24 cellular contexts compared by ENCODE assay signal in the genomic region with DNA sequence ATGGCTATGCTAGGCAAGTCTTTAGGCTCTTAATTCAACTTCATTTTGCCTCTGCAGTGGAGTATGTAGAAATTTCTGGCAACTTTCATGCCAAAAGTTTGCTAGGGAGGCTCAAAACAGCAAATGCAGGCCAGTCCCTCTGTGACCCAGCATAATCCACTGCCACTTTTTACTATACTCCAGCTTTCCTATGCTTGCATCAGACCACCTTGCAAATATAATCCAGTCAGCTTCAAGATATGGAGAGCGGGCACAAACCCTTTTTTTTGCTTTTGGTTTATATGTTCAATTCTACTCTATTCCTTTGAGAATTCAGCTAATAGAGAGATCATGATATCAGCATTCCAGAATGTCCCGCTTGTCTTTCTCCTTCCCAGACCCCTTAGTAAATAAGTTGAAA.
DNase-seq lines count a peak whose midpoint lies in the region; ATAC-seq, FAIRE-seq and TF ChIP-seq lines count a peak whose summit lies in the region.
"Had no signal": no experiment of that assay in that cellular context is flagged by ENCODE, and none has a peak within 500 bp of the region (broad histone marks: within the 10 kb centered on the region; RNA-seq: fewer than 3 reads in every experiment).

No MANE protein-coding gene starts in this region.

- no peak overlapping the region for H2BK20ac ChIP-seq in H1 (ENCODE audit: low read length)

- ATAC-seq in esophagus mucosa: no peak
- no peak for ATAC-seq in HG03175 (IDR thresholded peaks at IDR 0.05; ENCODE audit: unreplicated experiment)
- ATAC-seq: A549, GM12878 had no signal

- H2AK5ac ChIP-seq in H1 (ENCODE audit: low read depth, low read length) (no peak overlapping the region), neuronal stem cell (ENCODE audit: low read depth, low read length) (no peak overlapping the region)

- H3K23ac ChIP-seq in H1 (ENCODE audit: insufficient read length): no peak overlapping the region
- no peak overlapping the region for H3K23ac ChIP-seq in neuronal stem cell (ENCODE audit: low read depth, low read length, poor library complexity)

- H4K91ac ChIP-seq in H1 (replicated peaks; ENCODE audit: insufficient read length, low read length): no peak overlapping the region
- no peak overlapping the region for H4K91ac ChIP-seq in neuronal stem cell (ENCODE audit: low read depth, low read length, poor library complexity)

- no peak for TF ChIP-seq CTCF in H1 (IDR thresholded peaks at IDR 0.05; ENCODE audit: control extremely low read depth in 1 of 3, insufficient read depth in 1 of 3, low read depth in 1 of 3, low read length in 3 of 3)

- H3K4me2 ChIP-seq in H1 (ENCODE audit: insufficient read depth in 1 of 2, low read depth in 2 of 2, low read length in 2 of 2) (no peak overlapping the region), neuronal stem cell (ENCODE audit: insufficient read depth, low read length, poor library complexity, severe bottlenecking) (no peak overlapping the region)
- H3K4me2 ChIP-seq: A549; BLaER1 treated with 17β-estradiol and CSF1 and Interleukin-3, amounts not matched to agents 10 nM and 100 nM had no signal

- H3K56ac ChIP-seq in H1 (replicated peaks; ENCODE audit: insufficient read length, low read depth, low read length): no peak overlapping the region

- H3K36me3 ChIP-seq in H1 (ENCODE audit: control insufficient read depth in 2 of 4, insufficient read depth in 4 of 4, low read length in 3 of 4) (no peaks in the 10 kb centered on the region), neuronal stem cell (replicated peaks in 1 of 2; ENCODE audit: control insufficient read depth in 2 of 2, insufficient read depth in 2 of 2, low read length in 2 of 2) (no peaks in the 10 kb centered on the region)
- H3K36me3 ChIP-seq: BE2C; BLaER1 treated with 17β-estradiol and CSF1 and Interleukin-3, amounts not matched to agents 10 nM and 100 nM had no signal

- WGBS in H1 (ENCODE audit: extremely low coverage in 1 of 2, insufficient coverage in 1 of 2, insufficient read length in 1 of 2, insufficient replicate concordance in 2 of 2, low coverage in 1 of 2, low lambda C conversion rate in 2 of 2, missing lambda C conversion rate in 1 of 2), 2 experiments: 92% methylated on average over 2 of the region's 2 CpGs; no CpG with 5 or more reads in 1 of the 2 experiments
- no CpG with 5 or more reads among the region's 2 CpGs for WGBS in neuronal stem cell (ENCODE audit: extremely low coverage in 2 of 2, insufficient read length in 2 of 2, insufficient replicate concordance in 1 of 2), 2 donors

- POLR2A ChIA-PET in H1 (lab: Charles Lee; ENCODE audit: partially characterized antibody): no interaction called here

- H3K9me3 ChIP-seq in H1 (ENCODE audit: insufficient read depth in 2 of 2, low read depth in 1 of 2, low read length in 1 of 2) (no peaks in the 10 kb centered on the region), neuronal stem cell (replicated peaks in 1 of 2; ENCODE audit: control insufficient read depth in 2 of 2, insufficient read depth in 1 of 2, low read depth in 1 of 2, low read length in 2 of 2) (no peaks in the 10 kb centered on the region)
- H3K9me3 ChIP-seq: A549, BE2C had no signal

- DNase-seq in OCI-M1 (lab: John Stamatoyannopoulos, UW) (peak; percentile 69), H1 (ENCODE audit: low read depth in 1 of 2, low spot score in 2 of 2) (no peak), neuronal stem cell (ENCODE audit: low spot score) (no peak)
- DNase-seq in stimulated activated CD4-positive, alpha-beta T cell treated with anti-CD3 and anti-CD28 coated beads, Interleukin-4, amount 100 ng/mL, for 4 hours: no peak
- DNase-seq: 8988T; ACHN; AML-193; BE2C; CD4-positive, alpha-beta T cell; CD8-positive, alpha-beta memory T cell; DMS 273 treated with DMSO at 0.1 percent for 48 hours; DMS79; EL; GDM1; GOT3; H7; HCEC 1CT had no signal

- no peak overlapping the region for H4K8ac ChIP-seq in H1 (ENCODE audit: extremely low read depth, insufficient read depth, low read length)
- no peak overlapping the region for H4K8ac ChIP-seq in neuronal stem cell (ENCODE audit: low read depth, low read length)

- no peaks in the 10 kb centered on the region for H3K27me3 ChIP-seq in H1 (replicated peaks in 1 of 4; ENCODE audit: control insufficient read depth in 3 of 4, extremely low read depth in 1 of 4, insufficient read depth in 3 of 4, low read length in 3 of 4)
- no peaks in the 10 kb centered on the region for H3K27me3 ChIP-seq in neuronal stem cell (ENCODE audit: control insufficient read depth in 3 of 3, insufficient read depth in 3 of 3, low read depth in 1 of 3, low read length in 3 of 3)
- H3K27me3 ChIP-seq: BE2C; BLaER1 treated with 17β-estradiol and CSF1 and Interleukin-3, amounts not matched to agents 10 nM and 100 nM had no signal

- H4K20me1 ChIP-seq in H1 (replicated peaks in 1 of 2; ENCODE audit: control insufficient read depth in 1 of 2, insufficient read depth in 2 of 2, low read length in 2 of 2): no peaks in the 10 kb centered on the region
- H4K20me1 ChIP-seq: BLaER1 treated with 17β-estradiol and CSF1 and Interleukin-3, amounts not matched to agents 10 nM and 100 nM had no signal

- 0 out of 2 replicates have a peak overlapping the region, but pooled peaks have one; percentile 37 for H2AFZ ChIP-seq in H1 (ENCODE audit: low read length)
- peak overlapping the region; percentile 59 for H2AFZ ChIP-seq in neuronal stem cell (ENCODE audit: low read length)

- H3K79me1 ChIP-seq in H1 (ENCODE audit: low read depth, low read length) (no peaks in the 10 kb centered on the region), neuronal stem cell (ENCODE audit: low read depth, low read length) (no peaks in the 10 kb centered on the region)

- H4K5ac ChIP-seq in H1 (ENCODE audit: insufficient read length, low read depth, low read length): no peak overlapping the region

- no peak overlapping the region for H2BK5ac ChIP-seq in H1 (ENCODE audit: low read depth, low read length)
- H2BK5ac ChIP-seq in neuronal stem cell (ENCODE audit: low read length): no peak overlapping the region

- no peak for FAIRE-seq in H1 (lab: Jason Lieb, UNC)
- FAIRE-seq: A549, D721Med, GM12878, GM19239 had no signal

- CTCF ChIA-PET in H1 (lab: Charles Lee; ENCODE audit: partially characterized antibody): interaction anchor here (1.1 kb wide), 1 partner anchor 11 kb away, joined by 3 read pairs; no protein-coding TSS in a partner anchor

- TF ChIP-seq EP300 in H1 (IDR thresholded peaks at IDR 0.05; ENCODE audit: borderline replicate concordance in 1 of 2, low read depth in 2 of 2, low read length in 2 of 2): no peak

- TF ChIP-seq RAD21 in H1 (IDR thresholded peaks at IDR 0.05 in 1 of 2, conservative IDR thresholded peaks at IDR 0.05 in 1 of 2; ENCODE audit: low read depth in 2 of 2, low read length in 2 of 2): no peak

- H3K9ac ChIP-seq in H1 (replicated peaks in 1 of 4; ENCODE audit: extremely low read depth in 1 of 4, low read depth in 3 of 4, low read length in 3 of 4) (no peak overlapping the region), neuronal stem cell (ENCODE audit: low read depth, low read length, poor library complexity) (no peak overlapping the region)
- H3K9ac ChIP-seq: BLaER1 treated with 17β-estradiol and CSF1 and Interleukin-3, amounts not matched to agents 10 nM and 100 nM had no signal

- no peak overlapping the region for H2BK15ac ChIP-seq in H1 (ENCODE audit: low read length)
- no peak overlapping the region for H2BK15ac ChIP-seq in neuronal stem cell (ENCODE audit: low read length)

- no peak overlapping the region for H3K18ac ChIP-seq in H1 (ENCODE audit: extremely low read depth, low read length)
- H3K18ac ChIP-seq in neuronal stem cell (ENCODE audit: low read length): no peak overlapping the region

- H3K4me1 ChIP-seq in H1 (replicated peaks in 1 of 4; ENCODE audit: control insufficient read depth in 3 of 4, insufficient read depth in 4 of 4, low read length in 3 of 4) (no peaks in the 10 kb centered on the region), neuronal stem cell (ENCODE audit: control insufficient read depth in 2 of 2, insufficient read depth in 1 of 2, low read depth in 1 of 2, low read length in 2 of 2) (no peaks in the 10 kb centered on the region)
- H3K4me1 ChIP-seq: A549; BE2C; BLaER1 treated with 17β-estradiol and CSF1 and Interleukin-3, amounts not matched to agents 10 nM and 100 nM had no signal

- H2BK120ac ChIP-seq in H1 (replicated peaks; ENCODE audit: low read depth, low read length): no peak overlapping the region
- H2BK120ac ChIP-seq in neuronal stem cell (ENCODE audit: low read depth, low read length): no peak overlapping the region

- H3K27ac ChIP-seq in H1 (ENCODE audit: low read depth, low read length) (no peak overlapping the region), neuronal stem cell (replicated peaks; ENCODE audit: low read length) (no peak overlapping the region)
- H3K27ac ChIP-seq: A549; BLaER1 treated with 17β-estradiol and CSF1 and Interleukin-3, amounts not matched to agents 10 nM and 100 nM had no signal

- H3K23me2 ChIP-seq in H1 (ENCODE audit: low read depth, low read length): no peaks in the 10 kb centered on the region

- H3K4me3 ChIP-seq in H1 (ENCODE audit: extremely low read depth in 1 of 4, insufficient read depth in 2 of 4, low read depth in 3 of 4, low read length in 4 of 4): no peak overlapping the region
- no peak overlapping the region for H3K4me3 ChIP-seq in neuronal stem cell (ENCODE audit: low read length in 2 of 2)
- H3K4me3 ChIP-seq: A549; BLaER1 treated with 17β-estradiol and CSF1 and Interleukin-3, amounts not matched to agents 10 nM and 100 nM; GM12878 had no signal

- H2BK12ac ChIP-seq in H1 (ENCODE audit: low read depth, low read length) (no peak overlapping the region), neuronal stem cell (ENCODE audit: low read length) (no peak overlapping the region)

- H3K4ac ChIP-seq in H1 (replicated peaks; ENCODE audit: insufficient read length, low read depth, low read length) (no peak overlapping the region), neuronal stem cell (ENCODE audit: low read length) (no peak overlapping the region)

- no peaks in the 10 kb centered on the region for H3K79me2 ChIP-seq in H1 (ENCODE audit: control insufficient read depth in 1 of 2, insufficient read depth in 2 of 2, low read length in 2 of 2)

- H3K14ac ChIP-seq in H1 (ENCODE audit: insufficient read length): no peak overlapping the region
- no peak overlapping the region for H3K14ac ChIP-seq in neuronal stem cell (ENCODE audit: low read length)

- no peak for TF ChIP-seq POLR2A in H1 (IDR thresholded peaks at IDR 0.05; ENCODE audit: control extremely low read depth in 1 of 2, low read depth in 2 of 2, low read length in 2 of 2)

TF ChIP-seq in H1, 55 proteins besides CTCF, POLR2A, EP300 and RAD21 (continues in another document):
- TF ChIP-seq PHF8 (conservative IDR thresholded peaks at IDR 0.05; ENCODE audit: low read depth, low read length): no peak
- no peak for TF ChIP-seq RFX5 (IDR thresholded peaks at IDR 0.05; ENCODE audit: borderline replicate concordance, low read depth, low read length)
- TF ChIP-seq CHD2 (IDR thresholded peaks at IDR 0.05; ENCODE audit: low read length): no peak
- no peak for TF ChIP-seq RXRA (IDR thresholded peaks at IDR 0.05; ENCODE audit: insufficient read depth, low read depth, low read length)
- TF ChIP-seq SP2 (IDR thresholded peaks at IDR 0.05; ENCODE audit: low read length): no peak
